In the genomic region with DNA sequence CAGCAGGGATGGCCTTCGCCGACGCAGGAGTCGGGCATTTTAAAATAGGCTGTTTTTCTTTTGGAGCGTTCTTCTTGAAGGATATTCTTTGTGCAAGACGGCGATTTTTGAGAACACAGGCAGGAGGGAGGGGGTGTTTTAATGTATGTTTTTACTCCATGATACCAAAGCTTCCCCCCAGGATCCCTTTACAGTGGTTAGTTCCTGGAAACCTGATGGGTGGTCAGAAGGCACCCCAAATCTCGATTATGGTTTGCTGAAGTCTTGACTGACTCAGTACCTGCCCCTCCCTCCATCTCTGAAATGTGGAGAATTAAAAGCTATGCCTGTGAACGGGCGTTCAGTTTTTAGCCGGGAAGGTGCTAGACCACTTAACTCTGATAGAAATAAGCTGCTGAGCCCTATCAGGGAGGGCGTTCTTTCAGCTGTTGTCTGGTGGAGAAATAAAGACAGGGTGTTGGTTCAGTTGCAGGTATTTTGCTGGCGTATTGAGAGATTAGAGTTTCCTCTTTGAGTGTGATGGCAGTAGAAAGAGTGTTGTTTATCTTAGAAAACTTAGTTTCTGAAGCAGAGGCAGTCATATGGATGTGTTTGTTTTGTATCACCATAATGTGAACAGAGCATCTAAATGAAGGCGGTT, we compare ENCODE assay signal across 9 cellular contexts. TPM values are rescaled to one million over a fixed set of nuclear protein-coding genes. Genes with fewer than 3 reads are reported as not detected.
DNase-seq lines count a peak whose midpoint lies in the region; ATAC-seq and TF ChIP-seq lines count a peak whose summit lies in the region.
"Had no signal": no experiment of that assay in that cellular context is flagged by ENCODE, and none has a peak within 500 bp of the region (broad histone marks: within the 10 kb centered on the region; RNA-seq: fewer than 3 reads in every experiment).

No MANE protein-coding gene starts in this region.

- DNase-seq in HFFc6 (no peak), glutamatergic neuron (no peak), smooth muscle cell (lab: John Stamatoyannopoulos, UW; ENCODE audit: unreplicated experiment) (no peak), NCI-H526 treated with DMSO at 0.1 percent for 48 hours (lab: John Stamatoyannopoulos, UW) (no peak), NCI-H2196 (lab: John Stamatoyannopoulos, UW; ENCODE audit: unreplicated experiment) (no peak), NCI-H774 (lab: John Stamatoyannopoulos, UW) (no peak)
- DNase-seq in activated CD8-positive, alpha-beta T cell treated with anti-CD3 and anti-CD28 coated beads for 36 hours, result peak; percentile 31
- DNase-seq: NCI-H2029 had no signal

- no peaks in the 10 kb centered on the region for H3K9me3 ChIP-seq in smooth muscle cell (replicated peaks; ENCODE audit: low read depth)

- peak overlapping the region; percentile 95 for H3K4me3 ChIP-seq in smooth muscle cell

- H4K20me1 ChIP-seq in smooth muscle cell (ENCODE audit: low read depth), result peaks cover 70% of the 10 kb centered on the region

- no peaks in the 10 kb centered on the region for H3K36me3 ChIP-seq in smooth muscle cell (ENCODE audit: low read depth)

- peaks cover 9% of the 10 kb centered on the region for H3F3A ChIP-seq in smooth muscle cell (ENCODE audit: low read depth)

- no peaks in the 10 kb centered on the region for H3K9me3 Mint-ChIP-seq in HFFc6
- H3K9me3 Mint-ChIP-seq in activated CD8-positive, alpha-beta T cell treated with anti-CD3 and anti-CD28 coated beads for 36 hours, result no peaks in the 10 kb centered on the region
- H3K9me3 Mint-ChIP-seq in glutamatergic neuron (ENCODE audit: unreplicated experiment), result peaks cover 11% of the 10 kb centered on the region

- H3K79me2 ChIP-seq in smooth muscle cell (ENCODE audit: low read depth), result peaks cover 74% of the 10 kb centered on the region

- H3K4me1 ChIP-seq in smooth muscle cell (ENCODE audit: low read depth), result peaks cover 21% of the 10 kb centered on the region

- peak overlapping the region; percentile 89 for H3K4me2 ChIP-seq in smooth muscle cell

- H3K36me3 Mint-ChIP-seq in HFFc6 (ENCODE audit: low read depth) (peaks cover 9% of the 10 kb centered on the region), glutamatergic neuron (ENCODE audit: unreplicated experiment) (no peaks in the 10 kb centered on the region)
- H3K36me3 Mint-ChIP-seq in activated CD8-positive, alpha-beta T cell treated with anti-CD3 and anti-CD28 coated beads for 36 hours (ENCODE audit: low read depth), result peaks cover 8% of the 10 kb centered on the region

- WGBS in smooth muscle cell (ENCODE audit: low lambda C conversion rate), result 3% methylated on average over 14 of the region's 14 CpGs

- peak overlapping the region; percentile 75 for H3K9ac ChIP-seq in smooth muscle cell (ENCODE audit: low read depth)

- H3K27me3 ChIP-seq in smooth muscle cell (ENCODE audit: low read depth), result no peaks in the 10 kb centered on the region

- peak overlapping the region; percentile 93 for H3K27ac Mint-ChIP-seq in HFFc6
- H3K27ac Mint-ChIP-seq in activated CD8-positive, alpha-beta T cell treated with anti-CD3 and anti-CD28 coated beads for 36 hours, result peak overlapping the region; percentile 94
- peak overlapping the region; percentile 94 for H3K27ac Mint-ChIP-seq in glutamatergic neuron (ENCODE audit: unreplicated experiment)

- ATAC-seq in activated CD8-positive, alpha-beta T cell treated with anti-CD3 and anti-CD28 coated beads for 36 hours, result no peak
- no peak for ATAC-seq in GM18520 (IDR thresholded peaks at IDR 0.05; ENCODE audit: unreplicated experiment)

- H3K27me3 Mint-ChIP-seq in HFFc6 (ENCODE audit: insufficient read depth) (peaks cover 5% of the 10 kb centered on the region; the same call in 1 of the 2 replicates), glutamatergic neuron (ENCODE audit: unreplicated experiment) (peaks cover 6% of the 10 kb centered on the region)
- peaks cover 12% of the 10 kb centered on the region for H3K27me3 Mint-ChIP-seq in activated CD8-positive, alpha-beta T cell treated with anti-CD3 and anti-CD28 coated beads for 36 hours

- intact Hi-C loops in activated CD8-positive, alpha-beta T cell treated with anti-CD3 and anti-CD28 coated beads for 36 hours (cut with micrococcal nuclease), result loop anchor here (10.0 kb wide), 1 partner anchor 207 kb away; no protein-coding TSS in a partner anchor

- POLR2A ChIA-PET in activated CD8-positive, alpha-beta T cell treated with anti-CD3 and anti-CD28 coated beads for 36 hours (lab: Charles Lee), result no interaction called here

- H3K4me3 Mint-ChIP-seq in HFFc6 (peak overlapping the region; percentile 96), glutamatergic neuron (ENCODE audit: unreplicated experiment) (peak overlapping the region; percentile 99)
- H3K4me3 Mint-ChIP-seq in activated CD8-positive, alpha-beta T cell treated with anti-CD3 and anti-CD28 coated beads for 36 hours, result peak overlapping the region; percentile 93

- CTCF ChIA-PET in activated CD8-positive, alpha-beta T cell treated with anti-CD3 and anti-CD28 coated beads for 36 hours (lab: Charles Lee), result interaction anchor here (0.7 to 3.4 kb wide), 10 partner anchors 8 to 209 kb away, joined by 3 to 14 read pairs (median 6); no protein-coding TSS in a partner anchor

- H2AFZ ChIP-seq in smooth muscle cell (ENCODE audit: low read depth), result peak overlapping the region; percentile 6

- peak overlapping the region; percentile 79 for H3K27ac ChIP-seq in smooth muscle cell (ENCODE audit: low read depth)

- H3K4me1 Mint-ChIP-seq in HFFc6 (ENCODE audit: low read depth) (peaks cover 51% of the 10 kb centered on the region), glutamatergic neuron (ENCODE audit: low read depth, unreplicated experiment) (peaks cover 35% of the 10 kb centered on the region)
- peaks cover 39% of the 10 kb centered on the region for H3K4me1 Mint-ChIP-seq in activated CD8-positive, alpha-beta T cell treated with anti-CD3 and anti-CD28 coated beads for 36 hours (ENCODE audit: low read depth)

- no peak for TF ChIP-seq CTCF in HFFc6 (IDR thresholded peaks at IDR 0.05)
- no peak for TF ChIP-seq CTCF in activated CD8-positive, alpha-beta T cell treated with anti-CD3 and anti-CD28 coated beads for 36 hours (IDR thresholded peaks at IDR 0.05)
- TF ChIP-seq CTCF in glutamatergic neuron (IDR thresholded peaks at IDR 0.05; ENCODE audit: partially characterized antibody, unreplicated experiment), result no peak
- TF ChIP-seq CTCF in smooth muscle cell (IDR thresholded peaks at IDR 0.05; ENCODE audit: borderline replicate concordance, insufficient read depth, poor library complexity, severe bottlenecking), result no peak

RNA-seq across cellular contexts. Expression of gene IGF1R, which starts 3.4 kb away (rescaled TPM):
- total RNA-seq in HFFc6 (2021; fragmentation: NEBNext Ultra II Directional; extraction: Animal tissue kit (Norgen Biotek cat#: 25700)), result 10 to 100 TPM; 46.7 to 61.9 (median 50.1) TPM
- total RNA-seq in activated CD8-positive, alpha-beta T cell treated with anti-CD3 and anti-CD28 coated beads for 36 hours, result 10 to 100 TPM; 22.8 to 24.7 TPM
- total RNA-seq in glutamatergic neuron (ENCODE audit: unreplicated experiment), result 145 TPM
- 54.0 and 70.2 TPM in 2 replicates for total RNA-seq in smooth muscle cell
- polyA plus RNA-seq in smooth muscle cell, result 14.0 and 25.9 TPM in 2 replicates
